In the genomic region with DNA sequence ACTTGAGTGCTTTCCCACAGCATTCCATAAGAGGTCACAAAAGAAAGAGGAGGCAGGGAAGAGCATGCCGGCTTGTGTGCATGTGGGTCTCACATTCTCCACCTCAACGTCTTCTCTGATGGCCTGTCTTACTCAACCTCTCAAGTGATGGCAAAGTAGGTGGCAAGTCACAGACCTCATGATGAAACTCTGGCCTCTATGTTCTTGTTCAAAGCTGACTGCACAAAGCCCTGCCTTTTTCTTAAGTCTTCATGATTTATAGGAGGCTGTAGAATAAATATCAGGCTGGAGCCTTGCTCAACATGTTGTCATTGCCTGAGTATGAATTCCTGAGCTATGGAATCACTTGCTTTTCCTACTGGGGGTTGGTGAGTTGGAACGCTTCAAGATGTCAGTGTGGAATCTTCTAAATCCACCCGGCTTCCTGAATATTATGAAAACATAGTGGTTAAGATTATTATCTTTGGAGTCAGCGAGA, we compare ENCODE assay signal across 13 cellular contexts.
DNase-seq lines count a peak whose midpoint lies in the region; ATAC-seq, FAIRE-seq and TF ChIP-seq lines count a peak whose summit lies in the region.
"Had no signal": no experiment of that assay in that cellular context is flagged by ENCODE, and none has a peak within 500 bp of the region (broad histone marks: within the 10 kb centered on the region; RNA-seq: fewer than 3 reads in every experiment).

No MANE protein-coding gene starts in this region.

- no peak for ATAC-seq in GM18907 (IDR thresholded peaks at IDR 0.05; ENCODE audit: unreplicated experiment)
- ATAC-seq: HepG2, left lobe of liver had no signal

- DNase-seq in SIG-M5 treated with dmso at 0.1 percent for 504 hours (lab: John Stamatoyannopoulos, UW; ENCODE audit: unreplicated experiment): peak; percentile 45
- DNase-seq in SIG-M5 (lab: John Stamatoyannopoulos, UW): no peak
- peak; percentile 96 for DNase-seq in brain microvascular endothelial cell
- DNase-seq in kidney epithelial cell (ENCODE audit: low read depth): peak; percentile 99
- peak; percentile 82 for DNase-seq in urothelium cell line (ENCODE audit: low spot score)
- no peak for DNase-seq in germinal center (ENCODE audit: low spot score)
- DNase-seq in activated CD8-positive, alpha-beta memory T cell treated with anti-CD3 and anti-CD28 coated beads, Interleukin-2, amount 50 U/mL, for 48 hours: no peak
- DNase-seq: 8988T; activated CD4-positive, alpha-beta T cell treated with anti-CD3 and anti-CD28 coated beads for 48 hours; central memory CD4-positive, alpha-beta T cell had no signal

- H3K36me3 ChIP-seq in brain microvascular endothelial cell (replicated peaks): no peaks in the 10 kb centered on the region
- no peaks in the 10 kb centered on the region for H3K36me3 ChIP-seq in kidney epithelial cell (ENCODE audit: control insufficient read depth, insufficient read depth, low read length)

- no peak for TF ChIP-seq CTCF in brain microvascular endothelial cell (IDR thresholded peaks at IDR 0.05; ENCODE audit: low read depth, low read length, missing control alignments)
- TF ChIP-seq CTCF in kidney epithelial cell (IDR thresholded peaks at IDR 0.05; ENCODE audit: insufficient read depth, low read length, poor library complexity, severe bottlenecking): no peak

- in situ Hi-C loops in brain microvascular endothelial cell (cut with HindIII; ENCODE audit: low pct_ligation_motif_present, low sequenced_read_pairs): loop anchor here (25.0 kb wide), 1 partner anchor 204 kb away; the partner anchor contains the start of gene INHBA

- peak; percentile 65 for FAIRE-seq in urothelium cell line (lab: Jason Lieb, UNC)
- FAIRE-seq: HepG2 had no signal

- H3K4me3 ChIP-seq in brain microvascular endothelial cell (ENCODE audit: low read depth, low read length) (no peak overlapping the region), kidney epithelial cell (ENCODE audit: low read depth, low read length) (no peak overlapping the region)

- peak overlapping the region; percentile 97 for H3K27ac ChIP-seq in brain microvascular endothelial cell

- no peaks in the 10 kb centered on the region for H3K27me3 ChIP-seq in brain microvascular endothelial cell (replicated peaks)
- no peaks in the 10 kb centered on the region for H3K27me3 ChIP-seq in kidney epithelial cell (ENCODE audit: control insufficient read depth, insufficient read depth, low read length)

Comparison
In these comparisons a context has a peak if more than half of its experiments do, and no peak if none do; other contexts are left out.
1. DNase-seq: peak in SIG-M5 treated with dmso at 0.1 percent for 504 hours (single experiment), brain microvascular endothelial cell (single experiment), kidney epithelial cell (single experiment) and urothelium cell line (single experiment); none in SIG-M5 (single experiment), germinal center (single experiment) and activated CD8-positive, alpha-beta memory T cell treated with anti-CD3 and anti-CD28 coated beads, Interleukin-2, amount 50 U/mL, for 48 hours (single experiment).